22 cellular contexts compared by ENCODE assay signal in the genomic region with DNA sequence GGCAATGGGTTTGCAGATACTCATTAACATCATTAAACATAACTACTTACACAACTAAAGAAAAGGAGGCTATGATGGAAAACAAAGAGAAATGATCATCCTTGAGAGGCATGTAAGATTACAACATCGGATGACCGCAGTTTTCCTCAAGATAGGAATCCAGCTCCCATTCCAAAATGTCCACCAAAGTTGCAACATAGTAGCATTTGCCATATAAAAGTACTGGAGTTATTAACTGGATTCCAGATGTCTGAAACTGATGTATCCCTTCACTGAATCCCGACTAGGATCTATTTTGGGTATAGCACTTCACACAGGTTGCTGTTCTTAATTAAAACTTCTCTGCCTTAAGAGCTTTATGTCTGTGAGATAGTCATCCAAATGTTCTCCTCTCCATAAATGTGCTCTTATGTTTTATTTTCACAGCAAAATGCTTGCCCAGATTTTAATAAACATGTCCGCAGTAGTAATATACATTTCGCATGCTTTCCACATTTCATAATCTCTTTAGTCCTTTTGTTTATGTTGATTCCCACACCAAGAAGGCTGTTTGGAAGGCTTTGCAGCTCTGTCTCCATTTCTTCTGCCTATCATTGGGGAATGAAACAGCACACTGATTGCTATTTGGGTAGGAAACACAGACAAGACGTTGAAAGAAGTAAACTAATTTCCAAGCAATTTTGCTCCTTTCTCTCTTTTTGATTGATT.
A peak's percentile ranks its signal among the peaks of the same experiment; 100 is the strongest.
DNase-seq lines count a peak whose midpoint lies in the region; ATAC-seq and TF ChIP-seq lines count a peak whose summit lies in the region.
"Had no signal": no experiment of that assay in that cellular context is flagged by ENCODE, and none has a peak within 500 bp of the region (broad histone marks: within the 10 kb centered on the region; RNA-seq: fewer than 3 reads in every experiment).

No MANE protein-coding gene starts in this region.

- H3K23ac ChIP-seq in trophoblast cell (ENCODE audit: low read length), result no peak overlapping the region

- H3K79me1 ChIP-seq in trophoblast cell (ENCODE audit: low read length), result no peaks in the 10 kb centered on the region

- no peaks in the 10 kb centered on the region for H3K36me3 ChIP-seq in MG63
- H3K36me3 ChIP-seq in trophoblast cell (ENCODE audit: control insufficient read depth in 1 of 2, insufficient read depth in 2 of 2, low read length in 2 of 2), result no peaks in the 10 kb centered on the region
- H3K36me3 ChIP-seq in PC-3 (ENCODE audit: low read depth, low read length), result no peaks in the 10 kb centered on the region

- POLR2A ChIA-PET in PC-3 (lab: Charles Lee; ENCODE audit: unreplicated experiment), result no interaction called here

- H3K18ac ChIP-seq in trophoblast cell (ENCODE audit: low read length), result no peak overlapping the region

- H3K14ac ChIP-seq in trophoblast cell (ENCODE audit: low read length), result no peak overlapping the region

- no peak for TF ChIP-seq CTCF in fibroblast of the aortic adventitia (IDR thresholded peaks at IDR 0.05; ENCODE audit: insufficient read depth, low read length)
- no peak for TF ChIP-seq CTCF in nephron progenitor cell (IDR thresholded peaks at IDR 0.05)
- TF ChIP-seq CTCF in PC-3 (conservative IDR thresholded peaks at IDR 0.05; ENCODE audit: low read depth, low read length), result no peak

- H3K9me3 Mint-ChIP-seq in nephron progenitor cell, result no peaks in the 10 kb centered on the region
- H3K9me3 Mint-ChIP-seq: mesothelial cell of epicardium; stimulated activated naive CD8-positive, alpha-beta T cell treated with anti-CD3 and anti-CD28 coated beads, Interleukin-15, Interleukin-2, amounts not matched to agents 100 ng/mL and 50 ng/mL, for 24 hours had no signal

- BruUV-seq in PC-3 (replicated peaks; lab: Mats Ljungman, UMichigan), result no TSS peak

- no peaks in the 10 kb centered on the region for H3F3A ChIP-seq in PC-3 (ENCODE audit: low read length, unreplicated experiment)

- H2BK12ac ChIP-seq in trophoblast cell (ENCODE audit: low read length), result no peak overlapping the region

- no peak overlapping the region for H3K4me3 Mint-ChIP-seq in nephron progenitor cell
- H3K4me3 Mint-ChIP-seq: B cell; mesothelial cell of epicardium; stimulated activated naive CD8-positive, alpha-beta T cell treated with anti-CD3 and anti-CD28 coated beads, Interleukin-15, Interleukin-2, amounts not matched to agents 100 ng/mL and 50 ng/mL, for 24 hours had no signal

- no peaks in the 10 kb centered on the region for H3K36me3 Mint-ChIP-seq in nephron progenitor cell (ENCODE audit: low read depth)
- H3K36me3 Mint-ChIP-seq: mesothelial cell of epicardium had no signal

- H3K27me3 ChIP-seq in MG63 (no peaks in the 10 kb centered on the region), trophoblast cell (ENCODE audit: insufficient read depth, low read length) (no peaks in the 10 kb centered on the region), PC-3 (ENCODE audit: low read length) (no peaks in the 10 kb centered on the region)

- H3K27ac Mint-ChIP-seq in nephron progenitor cell, result no peak overlapping the region
- H3K27ac Mint-ChIP-seq: B cell; mesothelial cell of epicardium; stimulated activated naive CD8-positive, alpha-beta T cell treated with anti-CD3 and anti-CD28 coated beads, Interleukin-15, Interleukin-2, amounts not matched to agents 100 ng/mL and 50 ng/mL, for 24 hours had no signal

- H4K20me1 ChIP-seq in PC-3 (ENCODE audit: low read length), result no peaks in the 10 kb centered on the region

- H3K9me3 ChIP-seq in MG63, result no peaks in the 10 kb centered on the region
- no peaks in the 10 kb centered on the region for H3K9me3 ChIP-seq in trophoblast cell (ENCODE audit: insufficient read depth, low read depth, low read length)
- H3K9me3 ChIP-seq in PC-3 (ENCODE audit: low read length), result no peaks in the 10 kb centered on the region

- no peaks in the 10 kb centered on the region for H3K4me1 ChIP-seq in trophoblast cell (ENCODE audit: control insufficient read depth in 1 of 2, insufficient read depth in 2 of 2, low read length in 2 of 2)
- peaks cover 2% of the 10 kb centered on the region for H3K4me1 ChIP-seq in PC-3 (ENCODE audit: insufficient read depth, low read length)

- no peak overlapping the region for H2AK5ac ChIP-seq in trophoblast cell (ENCODE audit: low read length)

- H3K79me2 ChIP-seq in trophoblast cell (ENCODE audit: control insufficient read depth, insufficient read depth, low read length, poor library complexity) (no peaks in the 10 kb centered on the region), PC-3 (ENCODE audit: low read length) (no peaks in the 10 kb centered on the region)

- ATAC-seq in GM21529 (IDR thresholded peaks at IDR 0.05; ENCODE audit: unreplicated experiment), result no peak
- no peak for ATAC-seq in PC-3

- H4K8ac ChIP-seq in trophoblast cell (ENCODE audit: low read depth, low read length), result no peak overlapping the region

- no peak overlapping the region for H2BK5ac ChIP-seq in trophoblast cell (ENCODE audit: low read depth, low read length, poor library complexity)

- H3K27me3 Mint-ChIP-seq in nephron progenitor cell (ENCODE audit: low read depth, poor library complexity), result peaks cover 4% of the 10 kb centered on the region
- H3K27me3 Mint-ChIP-seq: B cell had no signal

- no peak overlapping the region for H4K12ac ChIP-seq in trophoblast cell (ENCODE audit: low read depth, low read length)

- peak; percentile 69 for DNase-seq in AG20443 (ENCODE audit: low spot score)
- peak; percentile 13 for DNase-seq in MG63
- DNase-seq in fibroblast of the aortic adventitia (ENCODE audit: low read depth), result peak; percentile 93
- DNase-seq in trophoblast cell, result peak; percentile 54 to 88
- DNase-seq in nephron progenitor cell, result no peak
- DNase-seq in HuH-7.5 (ENCODE audit: low spot score), result no peak
- DNase-seq in PC-3, result no peak
- DNase-seq: activated CD4-positive, CD25-positive, alpha-beta regulatory T cell treated with anti-CD3 and anti-CD28 coated beads, Interleukin-2, amount 50 U/mL, for 72 hours; activated CD8-positive, alpha-beta memory T cell treated with anti-CD3 and anti-CD28 coated beads, Interleukin-2, amount 50 U/mL, for 48 hours; activated naive CD4-positive, alpha-beta T cell treated with Interleukin-2 at 50 U/mL for 16 hours; DMS 273 treated with DMSO at 0.1 percent for 48 hours; effector memory CD4-positive, alpha-beta T cell; head of caudate nucleus; islet precursor cell; NCI-H1417 treated with DMSO at 0.1 percent for 48 hours; NCI-H2227 treated with DMSO at 0.1 percent for 48 hours; nucleus accumbens had no signal

- H4K91ac ChIP-seq in trophoblast cell (ENCODE audit: low read depth, low read length), result no peak overlapping the region

- no peak overlapping the region for H2AFZ ChIP-seq in trophoblast cell (ENCODE audit: insufficient read depth, low read length, poor library complexity)
- H2AFZ ChIP-seq in PC-3 (ENCODE audit: low read length), result no peak overlapping the region

- no peaks in the 10 kb centered on the region for H3K9me2 ChIP-seq in PC-3 (replicated peaks; ENCODE audit: low read length)

- intact Hi-C loops in PC-3 (cut with micrococcal nuclease), result loop anchor here (5.0 kb wide), 1 partner anchor 354 kb away; no protein-coding TSS in a partner anchor

- no peak overlapping the region for H2BK120ac ChIP-seq in trophoblast cell (ENCODE audit: insufficient read depth, low read length, poor library complexity)

- WGBS in trophoblast cell (ENCODE audit: extremely low coverage, insufficient coverage, insufficient read length), result no CpG with 5 or more reads among the region's 6 CpGs

- CTCF ChIA-PET in PC-3 (lab: Charles Lee), result no interaction called here

- H3K4me2 ChIP-seq in trophoblast cell (ENCODE audit: low read length) (no peak overlapping the region), PC-3 (ENCODE audit: low read length) (no peak overlapping the region)

- H3K4me3 ChIP-seq in MG63, result no peak overlapping the region
- H3K4me3 ChIP-seq in fibroblast of the aortic adventitia (ENCODE audit: low read depth, low read length), result no peak overlapping the region
- no peak overlapping the region for H3K4me3 ChIP-seq in trophoblast cell (ENCODE audit: low read depth, low read length)
- no peak overlapping the region for H3K4me3 ChIP-seq in PC-3 (ENCODE audit: low read length)

- no peak overlapping the region for H3K4ac ChIP-seq in trophoblast cell (ENCODE audit: low read depth, low read length)

- peaks cover 14% of the 10 kb centered on the region for H3K4me1 Mint-ChIP-seq in nephron progenitor cell
- H3K4me1 Mint-ChIP-seq: B cell, mesothelial cell of epicardium had no signal

- H3K9ac ChIP-seq in trophoblast cell (ENCODE audit: low read length), result no peak overlapping the region
- H3K9ac ChIP-seq in PC-3 (ENCODE audit: low read length), result no peak overlapping the region

- H3K27ac ChIP-seq in trophoblast cell (ENCODE audit: low read depth, low read length) (no peak overlapping the region), PC-3 (ENCODE audit: low read length) (no peak overlapping the region)
- H3K27ac ChIP-seq: HL-60 had no signal

Comparison
In these comparisons a context has a peak if more than half of its experiments do, and no peak if none do; other contexts are left out.
1. DNase-seq: peak in AG20443 (single experiment), MG63 (single experiment), fibroblast of the aortic adventitia (single experiment) and trophoblast cell (2 of 2); none in nephron progenitor cell (single experiment), HuH-7.5 (single experiment) and PC-3 (single experiment).